Comparison of ENCODE assay signal across 8 cellular contexts in genomic region chr1:230105754-230106625, GRCh38. TPM values are rescaled to one million over a fixed set of nuclear protein-coding genes. Genes with fewer than 3 reads are reported as not detected.
DNase-seq lines count a peak whose midpoint lies in the region; ATAC-seq lines count a peak whose summit lies in the region.

No MANE protein-coding gene starts in this region.

- H3K36me3 Mint-ChIP-seq in activated T-helper 2 cell treated with anti-CD3 and anti-CD28 coated beads, Interferon-gamma antibody, Interleukin-2, Interleukin-4, amounts not matched to agents 10 μg/mL and 5 μg/mL and 100 μg/mL, durations not matched to agents 14 hours and 24 hours and 36 hours (ENCODE audit: low read depth) = peaks cover 11% of the 10 kb centered on the region

- intact Hi-C loops in activated T-helper 2 cell treated with anti-CD3 and anti-CD28 coated beads, Interferon-gamma antibody, Interleukin-2, Interleukin-4, amounts not matched to agents 10 μg/mL and 5 μg/mL and 100 μg/mL, durations not matched to agents 14 hours and 24 hours and 36 hours (cut with micrococcal nuclease) = loop anchor here (2.0 to 5.0 kb wide), 3 partner anchors 21 to 1314 kb away; no protein-coding TSS in a partner anchor
- intact Hi-C loops in left colon (cut with DNase I, micrococcal nuclease) = no loop called here

- no peak for DNase-seq in activated T-helper 2 cell treated with anti-CD3 and anti-CD28 coated beads, Interferon-gamma antibody, Interleukin-2, Interleukin-4, amounts not matched to agents 10 μg/mL and 5 μg/mL and 100 μg/mL, durations not matched to agents 14 hours and 24 hours and 36 hours (ENCODE audit: low spot score)
- DNase-seq in left colon (no peak), epidermal melanocyte (ENCODE audit: insufficient read length, low spot score) (no peak), globus pallidus (ENCODE audit: low spot score) (no peak), NCI-H748 treated with DMSO at 0.1 percent for 48 hours (lab: John Stamatoyannopoulos, UW) (no peak), KBM-7 (no peak)

- peak; percentile 33 for ATAC-seq in GM18873 (IDR thresholded peaks at IDR 0.05; ENCODE audit: low FRiP score, unreplicated experiment)
- peak; percentile 27 for ATAC-seq in HG03442 (IDR thresholded peaks at IDR 0.05; ENCODE audit: unreplicated experiment)
- peak; percentile 74 for ATAC-seq in left colon

- H3K27ac Mint-ChIP-seq in activated T-helper 2 cell treated with anti-CD3 and anti-CD28 coated beads, Interferon-gamma antibody, Interleukin-2, Interleukin-4, amounts not matched to agents 10 μg/mL and 5 μg/mL and 100 μg/mL, durations not matched to agents 14 hours and 24 hours and 36 hours = peak overlapping the region; percentile 83

- H3K4me1 Mint-ChIP-seq in activated T-helper 2 cell treated with anti-CD3 and anti-CD28 coated beads, Interferon-gamma antibody, Interleukin-2, Interleukin-4, amounts not matched to agents 10 μg/mL and 5 μg/mL and 100 μg/mL, durations not matched to agents 14 hours and 24 hours and 36 hours (ENCODE audit: low read depth) = peaks cover 97% of the 10 kb centered on the region

- no peaks in the 10 kb centered on the region for H3K27me3 Mint-ChIP-seq in activated T-helper 2 cell treated with anti-CD3 and anti-CD28 coated beads, Interferon-gamma antibody, Interleukin-2, Interleukin-4, amounts not matched to agents 10 μg/mL and 5 μg/mL and 100 μg/mL, durations not matched to agents 14 hours and 24 hours and 36 hours (ENCODE audit: low read depth)

- in situ Hi-C loops in KBM-7 (cut with MboI; ENCODE audit: low pct_unique_long_range_greater_than_20kb, low sequenced_read_pairs) = no loop called here

- H3K4me3 Mint-ChIP-seq in activated T-helper 2 cell treated with anti-CD3 and anti-CD28 coated beads, Interferon-gamma antibody, Interleukin-2, Interleukin-4, amounts not matched to agents 10 μg/mL and 5 μg/mL and 100 μg/mL, durations not matched to agents 14 hours and 24 hours and 36 hours (ENCODE audit: low read depth) = peak overlapping the region; percentile 27

- H3K9me3 Mint-ChIP-seq in activated T-helper 2 cell treated with anti-CD3 and anti-CD28 coated beads, Interferon-gamma antibody, Interleukin-2, Interleukin-4, amounts not matched to agents 10 μg/mL and 5 μg/mL and 100 μg/mL, durations not matched to agents 14 hours and 24 hours and 36 hours = no peaks in the 10 kb centered on the region

RNA-seq across cellular contexts. Expression of gene GALNT2, which starts 39.0 kb away (rescaled TPM):
- total RNA-seq in activated T-helper 2 cell treated with anti-CD3 and anti-CD28 coated beads, Interferon-gamma antibody, Interleukin-2, Interleukin-4, amounts not matched to agents 10 μg/mL and 5 μg/mL and 100 μg/mL, durations not matched to agents 14 hours and 24 hours and 36 hours = 58.9 and 59.3 TPM in 2 replicates
- total RNA-seq in left colon = 10 to 100 TPM; 56.8 to 63.2 TPM
